ENCODE assay signal across 21 cellular contexts in genomic region chr1:50878434-50878833, GRCh38.
"Had no signal": no experiment of that assay in that cellular context is flagged by ENCODE, and none has a peak within 500 bp of the region (broad histone marks: within the 10 kb centered on the region; RNA-seq: fewer than 3 reads in every experiment).

No MANE protein-coding gene starts in this region.

- H3K4me3 Mint-ChIP-seq: naive thymus-derived CD8-positive, alpha-beta T cell; stimulated activated naive CD8-positive, alpha-beta T cell treated with anti-CD3 and anti-CD28 coated beads, Interleukin-15, Interleukin-2, amounts not matched to agents 100 ng/mL and 50 ng/mL, for 24 hours had no signal

- H3K27ac ChIP-seq: dorsolateral prefrontal cortex, epithelial cell of prostate, esophagus muscularis mucosa, gastroesophageal sphincter, neutrophil, right atrium auricular region, tibial artery, upper lobe of left lung, uterus had no signal

- H3K27me3 Mint-ChIP-seq: naive thymus-derived CD8-positive, alpha-beta T cell; stimulated activated naive CD8-positive, alpha-beta T cell treated with anti-CD3 and anti-CD28 coated beads, Interleukin-15, Interleukin-2, amounts not matched to agents 100 ng/mL and 50 ng/mL, for 24 hours had no signal

- H3K27ac Mint-ChIP-seq: stimulated activated naive CD8-positive, alpha-beta T cell treated with anti-CD3 and anti-CD28 coated beads, Interleukin-15, Interleukin-2, amounts not matched to agents 100 ng/mL and 50 ng/mL, for 24 hours had no signal

- H3K9me3 Mint-ChIP-seq: stimulated activated naive CD8-positive, alpha-beta T cell treated with anti-CD3 and anti-CD28 coated beads, Interleukin-15, Interleukin-2, amounts not matched to agents 100 ng/mL and 50 ng/mL, for 24 hours had no signal

- FAIRE-seq: endometrium, small intestine had no signal

- H3K4me3 ChIP-seq: dorsolateral prefrontal cortex, esophagus muscularis mucosa, gastroesophageal sphincter, right atrium auricular region, tibial artery, upper lobe of left lung, uterus had no signal

- ATAC-seq: gastroesophageal sphincter; left lobe of liver; naive thymus-derived CD8-positive, alpha-beta T cell had no signal

- H3K4me1 ChIP-seq: upper lobe of left lung, uterus had no signal

- H3K27me3 ChIP-seq: dorsolateral prefrontal cortex, esophagus muscularis mucosa, gastroesophageal sphincter, neutrophil, right atrium auricular region, tibial artery, upper lobe of left lung, uterus had no signal

- H3K36me3 ChIP-seq: esophagus muscularis mucosa, gastroesophageal sphincter, neutrophil, right atrium auricular region, tibial artery, upper lobe of left lung, uterus had no signal

- H3K9me3 ChIP-seq: esophagus muscularis mucosa, gastroesophageal sphincter, neutrophil, right atrium auricular region, tibial artery, upper lobe of left lung, uterus had no signal

- DNase-seq: cortex of kidney; dorsolateral prefrontal cortex; effector CD8-positive, alpha-beta T cell; glutamatergic neuron; islet precursor cell; mammary epithelial cell; naive thymus-derived CD8-positive, alpha-beta T cell; posterior cingulate gyrus; small intestine; stimulated activated CD4-positive, alpha-beta T cell treated with anti-CD3 and anti-CD28 coated beads, Interleukin-2, amount 100 ng/mL, for 48 hours; tibial artery; upper lobe of left lung; uterus had no signal
